In genomic region chr9:68832853-68833518, GRCh38 we compare ENCODE assay signal across 21 cellular contexts.
DNase-seq lines count a peak whose midpoint lies in the region; ATAC-seq and TF ChIP-seq lines count a peak whose summit lies in the region.
"Had no signal": no experiment of that assay in that cellular context is flagged by ENCODE, and none has a peak within 500 bp of the region (broad histone marks: within the 10 kb centered on the region; RNA-seq: fewer than 3 reads in every experiment).

No MANE protein-coding gene starts in this region.

- H3K4me1 ChIP-seq in mammary epithelial cell (ENCODE audit: insufficient read depth, low read length) (no peaks in the 10 kb centered on the region), neuronal stem cell (ENCODE audit: control insufficient read depth in 2 of 2, insufficient read depth in 1 of 2, low read depth in 1 of 2, low read length in 2 of 2) (peaks cover 0 to 14% of the 10 kb centered on the region in 2 donors), upper lobe of right lung (no peaks in the 10 kb centered on the region)
- H3K4me1 ChIP-seq: BE2C, HAP-1 had no signal

- H3K4me3 Mint-ChIP-seq in MCF 10A (ENCODE audit: unreplicated experiment) (no peak overlapping the region), WTC11 (no peak overlapping the region)
- H3K4me3 Mint-ChIP-seq: CD8-positive, alpha-beta T cell had no signal

- no peak overlapping the region for H2AK5ac ChIP-seq in neuronal stem cell (ENCODE audit: low read depth, low read length)

- H4K20me1 ChIP-seq in mammary epithelial cell (ENCODE audit: insufficient read depth, low read length): no peaks in the 10 kb centered on the region

- peaks cover 20% of the 10 kb centered on the region for H3K27me3 Mint-ChIP-seq in MCF 10A (ENCODE audit: insufficient read depth, unreplicated experiment)
- no peaks in the 10 kb centered on the region for H3K27me3 Mint-ChIP-seq in WTC11 (ENCODE audit: low read depth)

- peak; percentile 27 for DNase-seq in MCF 10A (ENCODE audit: unreplicated experiment)
- DNase-seq in mammary epithelial cell: no peak
- no peak for DNase-seq in WTC11 (ENCODE audit: low spot score)
- DNase-seq in neuronal stem cell (ENCODE audit: low spot score): no peak
- DNase-seq in upper lobe of right lung: no peak
- no peak for DNase-seq in stimulated activated CD4-positive, alpha-beta T cell treated with anti-CD3 and anti-CD28 coated beads, Interleukin-2, amount 100 ng/mL, for 48 hours
- DNase-seq: 8988T; BE2C; CD8-positive, alpha-beta T cell; DND-41; GDM1; KG1; NCI-H1092; NCI-H2081 treated with DMSO at 0.1 percent for 48 hours; NCI-H524; SHP77 had no signal

- H3K9me3 Mint-ChIP-seq in MCF 10A (ENCODE audit: unreplicated experiment) (no peaks in the 10 kb centered on the region), WTC11 (no peaks in the 10 kb centered on the region)
- H3K9me3 Mint-ChIP-seq: CD8-positive, alpha-beta T cell had no signal

- H4K91ac ChIP-seq in neuronal stem cell (ENCODE audit: low read depth, low read length, poor library complexity): no peak overlapping the region

- TF ChIP-seq CTCF in MCF 10A (IDR thresholded peaks at IDR 0.05; ENCODE audit: unreplicated experiment) (no peak), mammary epithelial cell (conservative IDR thresholded peaks at IDR 0.05 in 1 of 2, IDR thresholded peaks at IDR 0.05 in 1 of 2; ENCODE audit: extremely low read depth in 1 of 2, insufficient read depth in 1 of 2, low read depth in 1 of 2, low read length in 2 of 2) (no peak), WTC11 (IDR thresholded peaks at IDR 0.05) (no peak), upper lobe of right lung (IDR thresholded peaks at IDR 0.05) (no peak)

- no peaks in the 10 kb centered on the region for H3K79me1 ChIP-seq in neuronal stem cell (ENCODE audit: low read depth, low read length)

- in situ Hi-C loops in mammary epithelial cell (cut with MboI; ENCODE audit: low sequenced_read_pairs in 2 of 2): no loop called here

- no peak overlapping the region for H3K27ac ChIP-seq in mammary epithelial cell (ENCODE audit: insufficient read depth, low read depth, low read length)
- no peak overlapping the region for H3K27ac ChIP-seq in neuronal stem cell (replicated peaks; ENCODE audit: low read length)
- no peak overlapping the region for H3K27ac ChIP-seq in upper lobe of right lung

- ATAC-seq in WTC11: no peak
- ATAC-seq in upper lobe of right lung: peak; percentile 67
- no peak for ATAC-seq in HG03139 (IDR thresholded peaks at IDR 0.05; ENCODE audit: unreplicated experiment)
- no peak for ATAC-seq in HG03565 (IDR thresholded peaks at IDR 0.05; ENCODE audit: unreplicated experiment)
- ATAC-seq: CD8-positive, alpha-beta T cell; GM12878; Panc1 had no signal

- H3K4ac ChIP-seq in neuronal stem cell (ENCODE audit: low read length): no peak overlapping the region

- BruUV-seq in MCF 10A (replicated peaks; lab: Mats Ljungman, UMichigan) (no TSS peak), mammary epithelial cell (replicated peaks; lab: Mats Ljungman, UMichigan) (no TSS peak)

- WGBS in mammary epithelial cell (ENCODE audit: low coverage, missing lambda C conversion rate): 4% methylated on average over 8 of the region's 8 CpGs
- WGBS in neuronal stem cell (ENCODE audit: extremely low coverage in 2 of 2, insufficient read length in 2 of 2, insufficient replicate concordance in 1 of 2), 2 donors: no CpG with 5 or more reads among the region's 8 CpGs

- H3K36me3 Mint-ChIP-seq in MCF 10A (ENCODE audit: insufficient read depth, unreplicated experiment) (no peaks in the 10 kb centered on the region), WTC11 (no peaks in the 10 kb centered on the region)
- H3K36me3 Mint-ChIP-seq: CD8-positive, alpha-beta T cell had no signal

- no peak overlapping the region for H2AFZ ChIP-seq in mammary epithelial cell (ENCODE audit: low read depth, low read length)
- no peak overlapping the region for H2AFZ ChIP-seq in neuronal stem cell (ENCODE audit: low read length)

- no peak overlapping the region for H2BK120ac ChIP-seq in neuronal stem cell (ENCODE audit: low read depth, low read length)

- H3K36me3 ChIP-seq in mammary epithelial cell (ENCODE audit: insufficient read depth, low read length): no peaks in the 10 kb centered on the region
- H3K36me3 ChIP-seq in neuronal stem cell (replicated peaks in 1 of 2; ENCODE audit: control insufficient read depth in 2 of 2, insufficient read depth in 2 of 2, low read length in 2 of 2): peaks cover 0 to 39% of the 10 kb centered on the region in 2 donors
- no peaks in the 10 kb centered on the region for H3K36me3 ChIP-seq in upper lobe of right lung
- H3K36me3 ChIP-seq: BE2C, HAP-1 had no signal

- H3K4me2 ChIP-seq in mammary epithelial cell (ENCODE audit: insufficient read depth, low read depth, low read length): no peak overlapping the region
- H3K4me2 ChIP-seq in neuronal stem cell (ENCODE audit: insufficient read depth, low read length, poor library complexity, severe bottlenecking): no peak overlapping the region

- no peak overlapping the region for H3K27ac Mint-ChIP-seq in MCF 10A (ENCODE audit: low read depth, unreplicated experiment)
- H3K27ac Mint-ChIP-seq in WTC11: 0 out of 2 replicates have a peak overlapping the region, but pooled peaks have one; percentile 48
- H3K27ac Mint-ChIP-seq: CD8-positive, alpha-beta T cell had no signal

- CTCF ChIA-PET in MCF 10A (lab: Yijun Ruan, JAX): interaction anchor here (0.6 to 1.0 kb wide), 4 partner anchors 75 to 341 kb away, joined by 3 to 4 read pairs (median 3); no protein-coding TSS in a partner anchor
- CTCF ChIA-PET in mammary epithelial cell (lab: Charles Lee; ENCODE audit: low non-redundant PET): no interaction called here
- CTCF ChIA-PET in WTC11 (lab: Charles Lee): interaction anchor here (1.5 kb wide), 1 partner anchor 166 kb away, joined by 4 read pairs; no protein-coding TSS in a partner anchor

- H2BK12ac ChIP-seq in neuronal stem cell (ENCODE audit: low read length): no peak overlapping the region

- H4K8ac ChIP-seq in neuronal stem cell (ENCODE audit: low read depth, low read length): no peak overlapping the region

- dilution Hi-C loops in mammary epithelial cell (cut with HindIII; ENCODE audit: low sequenced_read_pairs): no loop called here

- H3K9ac ChIP-seq in mammary epithelial cell (ENCODE audit: insufficient read depth, low read length): no peak overlapping the region
- no peak overlapping the region for H3K9ac ChIP-seq in neuronal stem cell (ENCODE audit: low read depth, low read length, poor library complexity)

- H3K27me3 ChIP-seq in mammary epithelial cell (ENCODE audit: insufficient read depth, low read length): no peaks in the 10 kb centered on the region
- H3K27me3 ChIP-seq in neuronal stem cell (ENCODE audit: control insufficient read depth in 3 of 3, insufficient read depth in 3 of 3, low read depth in 1 of 3, low read length in 3 of 3): no peaks in the 10 kb centered on the region
- H3K27me3 ChIP-seq in upper lobe of right lung: no peaks in the 10 kb centered on the region

- H3K79me2 ChIP-seq in mammary epithelial cell (ENCODE audit: insufficient read depth, low read length): no peaks in the 10 kb centered on the region

- H3K18ac ChIP-seq in neuronal stem cell (ENCODE audit: low read length): peak overlapping the region; percentile 0

- no peak overlapping the region for H3K23ac ChIP-seq in neuronal stem cell (ENCODE audit: low read depth, low read length, poor library complexity)

- H2BK15ac ChIP-seq in neuronal stem cell (ENCODE audit: low read length): no peak overlapping the region

- H3K4me1 Mint-ChIP-seq in MCF 10A (ENCODE audit: insufficient read depth, unreplicated experiment) (no peaks in the 10 kb centered on the region), WTC11 (peaks cover 27% of the 10 kb centered on the region)

- H3K4me3 ChIP-seq in mammary epithelial cell (replicated peaks in 1 of 3; ENCODE audit: insufficient read depth in 1 of 3, low read depth in 2 of 3, low read length in 3 of 3) (no peak overlapping the region), neuronal stem cell (ENCODE audit: low read length in 2 of 2) (no peak overlapping the region), upper lobe of right lung (no peak overlapping the region)
- H3K4me3 ChIP-seq: GM12878, HAP-1 had no signal

- H3K9me3 ChIP-seq in mammary epithelial cell (replicated peaks; ENCODE audit: insufficient read depth, low read length) (no peaks in the 10 kb centered on the region), neuronal stem cell (replicated peaks in 1 of 2; ENCODE audit: control insufficient read depth in 2 of 2, insufficient read depth in 1 of 2, low read depth in 1 of 2, low read length in 2 of 2) (no peaks in the 10 kb centered on the region), upper lobe of right lung (no peaks in the 10 kb centered on the region)
- H3K9me3 ChIP-seq: BE2C, HAP-1 had no signal

- intact Hi-C loops in MCF 10A (cut with micrococcal nuclease) (no loop called here), mammary epithelial cell (cut with micrococcal nuclease) (no loop called here), upper lobe of right lung (cut with DNase I) (no loop called here)

- no peak overlapping the region for H2BK5ac ChIP-seq in neuronal stem cell (ENCODE audit: low read length)

- POLR2A ChIA-PET in MCF 10A (lab: Yijun Ruan, JAX) (no interaction called here), WTC11 (lab: Charles Lee) (no interaction called here)

- no peak overlapping the region for H3K14ac ChIP-seq in neuronal stem cell (ENCODE audit: low read length)
